8 cellular contexts compared by ENCODE assay signal in genomic region chr7:25028370-25028971, GRCh38. TPM values are rescaled to one million over a fixed set of nuclear protein-coding genes. Genes with fewer than 3 reads are reported as not detected.
A peak's percentile ranks its signal among the peaks of the same experiment; 100 is the strongest.
DNase-seq lines count a peak whose midpoint lies in the region; ATAC-seq and TF ChIP-seq lines count a peak whose summit lies in the region.

No MANE protein-coding gene starts in this region.

- in situ Hi-C loops in G401 (cut with HindIII; ENCODE audit: low sequenced_read_pairs): no loop called here

- no peak overlapping the region for H3K27ac ChIP-seq in A673 (ENCODE audit: low read depth, low read length, poor library complexity, severe bottlenecking)

- POLR2A ChIA-PET in A673 (lab: Charles Lee; ENCODE audit: low non-redundant PET): no interaction called here

- H3K4me3 ChIP-seq in A673 (ENCODE audit: low read depth, low read length, poor library complexity, severe bottlenecking) (no peak overlapping the region), fibroblast of the aortic adventitia (ENCODE audit: low read depth, low read length) (no peak overlapping the region), lower leg skin (ENCODE audit: low read depth, poor library complexity, severe bottlenecking) (no peak overlapping the region)

- peak; percentile 37 for DNase-seq in A673 (ENCODE audit: low spot score)
- DNase-seq in HT1080 (ENCODE audit: low read depth): peak; percentile 79
- peak; percentile 30 to 47 for DNase-seq in activated CD4-positive, alpha-beta T cell treated with anti-CD3 and anti-CD28 coated beads for 4 hours
- DNase-seq in fibroblast of the aortic adventitia (ENCODE audit: low read depth): peak; percentile 92
- DNase-seq in lower leg skin (ENCODE audit: low spot score in 2 of 2): no peak
- DNase-seq in G401 (ENCODE audit: low spot score): no peak
- DNase-seq in SIG-M5 (lab: John Stamatoyannopoulos, UW): no peak

- H3K27me3 ChIP-seq in A673 (replicated peaks; ENCODE audit: insufficient read depth, low read depth, low read length, poor library complexity): no peaks in the 10 kb centered on the region

- TF ChIP-seq POLR2A in lower leg skin (IDR thresholded peaks at IDR 0.05): no peak

- no peaks in the 10 kb centered on the region for H3K36me3 ChIP-seq in A673 (ENCODE audit: insufficient read depth, low read length, poor library complexity, severe bottlenecking)

- 31 to 42% methylated on average over 8 of the region's 8 CpGs for WGBS in lower leg skin, 2 donors

- intact Hi-C loops in A673 (cut with micrococcal nuclease; ENCODE audit: unreplicated experiment): no loop called here
- intact Hi-C loops in lower leg skin (cut with DNase I; ENCODE audit: low total_unique reads): no loop called here

- no peaks in the 10 kb centered on the region for H3K9me3 ChIP-seq in A673 (ENCODE audit: low read depth, low read length, poor library complexity, severe bottlenecking)

- H3K4me1 ChIP-seq in A673 (ENCODE audit: insufficient read depth, low read length, poor library complexity, severe bottlenecking): no peaks in the 10 kb centered on the region

- CTCF ChIA-PET in A673 (lab: Charles Lee): no interaction called here

- no TSS peak for BruUV-seq in A673 (replicated peaks; lab: Mats Ljungman, UMichigan)

- no peak for TF ChIP-seq CTCF in A673 (conservative IDR thresholded peaks at IDR 0.05; ENCODE audit: low read depth, low read length)
- no peak for TF ChIP-seq CTCF in fibroblast of the aortic adventitia (IDR thresholded peaks at IDR 0.05; ENCODE audit: insufficient read depth, low read length)
- no peak for TF ChIP-seq CTCF in lower leg skin (IDR thresholded peaks at IDR 0.05)

- ATAC-seq in HG03432 (IDR thresholded peaks at IDR 0.05; ENCODE audit: unreplicated experiment): no peak

RNA-seq across cellular contexts. Expression of gene OSBPL3, which starts 48.5 kb away (rescaled TPM):
- total RNA-seq in A673 (2021) (17.1 and 21.4 TPM in 2 replicates), fibroblast of the aortic adventitia (ENCODE audit: low replicate concordance) (16.1 and 46.0 TPM in 2 replicates), lower leg skin (10 to 100 TPM; 21.9 to 40.3 (median 23.7) TPM)
- total RNA-seq in HT1080 (2014; rRNA removed; shearing (Covaris generic)): 20.9 and 30.7 TPM in 2 replicates
- polyA plus RNA-seq in HT1080 (2015; cell fraction: cytosol; rRNA removed): 23.5 and 28.7 TPM in 2 replicates
- 65.6 and 83.7 TPM in 2 replicates for polyA plus RNA-seq in HT1080 (2015; cell fraction: nucleus; rRNA removed)
- total RNA-seq in G401 (2014; rRNA removed; shearing (Covaris generic)): 3.6 and 7.1 TPM in 2 replicates

Comparison
In these comparisons a context has a peak if more than half of its experiments do, and no peak if none do; other contexts are left out.
1. DNase-seq: peak in A673 (single experiment), HT1080 (single experiment), activated CD4-positive, alpha-beta T cell treated with anti-CD3 and anti-CD28 coated beads for 4 hours (2 of 2) and fibroblast of the aortic adventitia (single experiment); none in lower leg skin (0 of 2), G401 (single experiment) and SIG-M5 (single experiment).